ENCODE assay signal across 8 cellular contexts in genomic region chr1:114757455-114758250, GRCh38. TPM values are rescaled to one million over a fixed set of nuclear protein-coding genes. Genes with fewer than 3 reads are reported as not detected.
DNase-seq lines count a peak whose midpoint lies in the region; ATAC-seq and TF ChIP-seq lines count a peak whose summit lies in the region.

Gene CSDE1 (minus strand): TSS chr1:114757984. CDS start chr1:114739890, 18,094 bp downstream.

- TF ChIP-seq POLR2A in gastroesophageal sphincter (IDR thresholded peaks at IDR 0.05) = peak; percentile 64 to 86

- WGBS in SK-N-SH (ENCODE audit: low lambda C conversion rate) = 2% methylated on average over 7 of the region's 50 CpGs
- WGBS in gastroesophageal sphincter (ENCODE audit: low coverage in 1 of 2), 2 donors = 0% methylated on average over 3 to 16 of the region's 50 CpGs

- H3K9ac ChIP-seq in SK-N-SH = peak within 1 kb of the TSS; percentile 100

- peaks cover 9 to 19% of the 10 kb centered on the region in 2 experiments for H3K36me3 ChIP-seq in SK-N-SH (replicated peaks in 1 of 2; ENCODE audit: control insufficient read depth in 1 of 2, insufficient read depth in 2 of 2, low read length in 1 of 2)
- H3K36me3 ChIP-seq in gastroesophageal sphincter = no peaks in the 10 kb centered on the region

- POLR2A ChIA-PET in GM10248 (lab: Yijun Ruan, JAX) = no interaction called here
- POLR2A ChIA-PET in SK-N-SH (lab: Yijun Ruan, JAX) = interaction anchor here (0.9 to 1.3 kb wide), 3 partner anchors 8 to 42 kb away, joined by 3 to 6 read pairs (median 3); no protein-coding TSS in a partner anchor

- peaks cover 46% of the 10 kb centered on the region for H4K20me1 ChIP-seq in SK-N-SH (ENCODE audit: insufficient read depth)

- TF ChIP-seq CTCF in GM10248 (IDR thresholded peaks at IDR 0.05; ENCODE audit: control extremely low read depth, extremely low read depth, low read depth, missing control alignments) = peak; percentile 36
- peak; percentile 64 for TF ChIP-seq CTCF in SK-N-SH (IDR thresholded peaks at IDR 0.05)
- peak in 3 of 4 experiments; percentile 41 to 56 (median 51) for TF ChIP-seq CTCF in gastroesophageal sphincter (IDR thresholded peaks at IDR 0.05)

- no peaks in the 10 kb centered on the region for H3K27me3 ChIP-seq in SK-N-SH (ENCODE audit: insufficient read depth)
- H3K27me3 ChIP-seq in gastroesophageal sphincter = no peaks in the 10 kb centered on the region

- no peaks in the 10 kb centered on the region for H3K9me2 ChIP-seq in SK-N-SH

- peak; percentile 45 for TF ChIP-seq RAD21 in SK-N-SH (IDR thresholded peaks at IDR 0.05; ENCODE audit: low read length)

- CTCF ChIA-PET in GM10248 (lab: Yijun Ruan, JAX) = no interaction called here
- CTCF ChIA-PET in SK-N-SH (lab: Yijun Ruan, JAX) = interaction anchor here (0.7 to 1.5 kb wide), 5 partner anchors 9 to 91 kb away, joined by 3 to 5 read pairs (median 3); no protein-coding TSS in a partner anchor

- peaks cover 51% of the 10 kb centered on the region for H3K79me2 ChIP-seq in SK-N-SH (ENCODE audit: insufficient read depth)

- 0 out of 4 replicates have a peak, but pooled peaks of 1 of the 2 experiments have one; percentile 7 for TF ChIP-seq EP300 in SK-N-SH (IDR thresholded peaks at IDR 0.05; ENCODE audit: borderline replicate concordance in 1 of 2, low read depth in 1 of 2, low read length in 1 of 2)
- TF ChIP-seq EP300 in gastroesophageal sphincter (IDR thresholded peaks at IDR 0.05) = no peak

- peak within 1 kb of the TSS; percentile 94 to 99 for H3K27ac ChIP-seq in SK-N-SH (ENCODE audit: low read depth in 2 of 2, low read length in 1 of 2)
- peak within 1 kb of the TSS; percentile 99 to 100 (median 99) for H3K27ac ChIP-seq in gastroesophageal sphincter

- H3K4me3 ChIP-seq in SK-N-SH (ENCODE audit: low read depth in 2 of 2, low read length in 1 of 2) (peak within 1 kb of the TSS; percentile 78 to 98), gastroesophageal sphincter (peak within 1 kb of the TSS; percentile 98 to 99)

- ATAC-seq in HG02588 (IDR thresholded peaks at IDR 0.05; ENCODE audit: unreplicated experiment) (peak; percentile 85), gastroesophageal sphincter (peak; percentile 96)

- peak within 1 kb of the TSS; percentile 85 for H3K4me2 ChIP-seq in SK-N-SH

- H3K4me1 ChIP-seq in SK-N-SH (ENCODE audit: control insufficient read depth in 1 of 2, insufficient read depth in 2 of 2, low read depth in 1 of 2, low read length in 1 of 2) (peaks cover 11 to 27% of the 10 kb centered on the region in 2 experiments; a peak in 3 of 4 replicates), gastroesophageal sphincter (peaks cover 27 to 50% (median 32%) of the 10 kb centered on the region in 3 donors)

- no peaks in the 10 kb centered on the region for H3F3A ChIP-seq in SK-N-SH (replicated peaks; ENCODE audit: insufficient read depth)

- peak; percentile 91 for DNase-seq in GM10248 (ENCODE audit: extremely low spot score)
- DNase-seq in NCI-H1048 (lab: John Stamatoyannopoulos, UW) = peak; percentile 95
- peak; percentile 86 for DNase-seq in SK-N-SH
- DNase-seq in activated naive CD4-positive, alpha-beta T cell treated with anti-CD3 and anti-CD28 coated beads, Interleukin-2, amount 50 U/mL, for 16 hours = peak; percentile 95
- DNase-seq in non-pigmented ciliary epithelial cell (ENCODE audit: low read depth) = peak; percentile 96
- DNase-seq in superior temporal gyrus (ENCODE audit: extremely low spot score) = peak; percentile 99

- peak within 1 kb of the TSS; percentile 98 for H2AFZ ChIP-seq in SK-N-SH (ENCODE audit: low read depth)

- H3K9me3 ChIP-seq in SK-N-SH (no peaks in the 10 kb centered on the region), gastroesophageal sphincter (no peaks in the 10 kb centered on the region)

TF ChIP-seq in SK-N-SH, 30 proteins besides CTCF, POLR2A, EP300 and RAD21 (continues in another document):
- TF ChIP-seq MEF2A (IDR thresholded peaks at IDR 0.05; ENCODE audit: borderline replicate concordance, low read depth) (no peak), REST (IDR thresholded peaks at IDR 0.05; ENCODE audit: low read depth, low read length) (no peak), POLR2AphosphoS5 (IDR thresholded peaks at IDR 0.05; ENCODE audit: low read depth, low read length) (peak; percentile 93), RCOR1 (IDR thresholded peaks at IDR 0.05; ENCODE audit: low read length) (no peak), PBX3 (IDR thresholded peaks at IDR 0.05) (no peak), TEAD4 (IDR thresholded peaks at IDR 0.05; ENCODE audit: borderline replicate concordance, insufficient read depth) (0 out of 2 replicates have a peak, but pooled peaks have one; percentile 34), SIN3A (IDR thresholded peaks at IDR 0.05; ENCODE audit: borderline replicate concordance, low read depth, low read length) (no peak), GABPA (IDR thresholded peaks at IDR 0.05; ENCODE audit: low read depth) (peak; percentile 24; the same call in 1 of the 2 replicates), TCF12 (IDR thresholded peaks at IDR 0.05) (no peak), NFIC (IDR thresholded peaks at IDR 0.05; ENCODE audit: borderline replicate concordance) (0 out of 2 replicates have a peak, but pooled peaks have one; percentile 6), ZBTB33 (IDR thresholded peaks at IDR 0.05; ENCODE audit: borderline replicate concordance, low read depth) (peak; percentile 97), EZH2phosphoT487 (IDR thresholded peaks at IDR 0.05; ENCODE audit: borderline replicate concordance, low read depth) (no peak), IRF3 (IDR thresholded peaks at IDR 0.05; ENCODE audit: low read depth, low read length) (no peak), SMC3 (IDR thresholded peaks at IDR 0.05; ENCODE audit: low read depth, low read length) (peak; percentile 21; the same call in 1 of the 2 replicates), MXI1 (IDR thresholded peaks at IDR 0.05; ENCODE audit: low read depth, low read length) (peak; percentile 55), FOXM1 (IDR thresholded peaks at IDR 0.05; ENCODE audit: low read depth) (no peak), RFX5 (IDR thresholded peaks at IDR 0.05; ENCODE audit: low read length) (no peak)

RNA-seq across cellular contexts. Expression of gene CSDE1, which starts in this region (rescaled TPM):
- polyA plus RNA-seq in SK-N-SH (2012; rRNA removed) = 151 and 249 TPM in 2 replicates
- polyA plus RNA-seq in SK-N-SH (2012; cell fraction: cytosol; rRNA removed) = 200 and 223 TPM in 2 replicates
- 95.9 and 193 TPM in 2 replicates for polyA plus RNA-seq in SK-N-SH (2012; cell fraction: nucleus; rRNA removed)
- 1,000 to 10,000 TPM in 3 of 4 donors, 100 to 1,000 TPM in 1; 800 to 1,932 (median 1,384) TPM for total RNA-seq in gastroesophageal sphincter

Comparison
In these comparisons a context has a peak if more than half of its experiments do, and no peak if none do; other contexts are left out.
1. Peak in every context shown above with its lines: DNase-seq, ATAC-seq, H3K4me3 ChIP-seq and H3K27ac ChIP-seq.